Comparison of ENCODE assay signal across 13 cellular contexts in genomic region chr6:24926192-24926591, GRCh38. TPM values are rescaled to one million over a fixed set of nuclear protein-coding genes. Genes with fewer than 3 reads are reported as not detected.
A peak's percentile ranks its signal among the peaks of the same experiment; 100 is the strongest.
DNase-seq lines count a peak whose midpoint lies in the region; ATAC-seq and TF ChIP-seq lines count a peak whose summit lies in the region.
"Had no signal": no experiment of that assay in that cellular context is flagged by ENCODE, and none has a peak within 500 bp of the region (broad histone marks: within the 10 kb centered on the region; RNA-seq: fewer than 3 reads in every experiment).

No MANE protein-coding gene starts in this region.

- DNase-seq in COLO668 (lab: John Stamatoyannopoulos, UW; ENCODE audit: unreplicated experiment) (peak; percentile 5), PC-9 (peak in 1 of 2 experiments; percentile 69), esophagus muscularis mucosa (ENCODE audit: extremely low spot score) (peak; percentile 57), aorta (no peak), lower leg skin (ENCODE audit: low spot score in 2 of 2) (no peak), hippocampal formation (lab: John Stamatoyannopoulos, UW) (no peak), cortex of kidney (lab: John Stamatoyannopoulos, UW) (no peak)
- DNase-seq: activated gamma-delta T cell; MG63; NCI-H526 treated with DMSO at 0.1 percent for 48 hours; Right ventricle myocardium superior; stimulated activated CD4-positive, alpha-beta T cell treated with anti-CD3 and anti-CD28 coated beads, Interleukin-4, amount 100 ng/mL, for 4 hours had no signal

- no peaks in the 10 kb centered on the region for H4K20me1 ChIP-seq in BLaER1
- no peaks in the 10 kb centered on the region for H4K20me1 ChIP-seq in PC-9 (ENCODE audit: insufficient read depth)

- TF ChIP-seq EP300 in esophagus muscularis mucosa (IDR thresholded peaks at IDR 0.05) = no peak

- H3K36me3 ChIP-seq in BLaER1 (no peaks in the 10 kb centered on the region), PC-9 (ENCODE audit: low read depth) (no peaks in the 10 kb centered on the region), esophagus muscularis mucosa (no peaks in the 10 kb centered on the region), aorta (ENCODE audit: control insufficient read depth in 1 of 2, insufficient read depth in 2 of 2, low read length in 1 of 2) (no peaks in the 10 kb centered on the region)
- H3K36me3 ChIP-seq: MG63 had no signal

- TF ChIP-seq CTCF in PC-9 (conservative IDR thresholded peaks at IDR 0.05) = no peak
- TF ChIP-seq CTCF in esophagus muscularis mucosa (IDR thresholded peaks at IDR 0.05) = no peak
- no peak for TF ChIP-seq CTCF in lower leg skin (IDR thresholded peaks at IDR 0.05)

- H2AFZ ChIP-seq in PC-9 = no peak overlapping the region

- H3K4me1 ChIP-seq in BLaER1 (peaks cover 56% of the 10 kb centered on the region), PC-9 (replicated peaks; ENCODE audit: insufficient read depth) (peaks cover 45% of the 10 kb centered on the region), esophagus muscularis mucosa (peaks cover 16 to 27% (median 22%) of the 10 kb centered on the region in 4 donors), aorta (ENCODE audit: control insufficient read depth in 1 of 2, insufficient read depth in 2 of 2, low read length in 2 of 2) (peaks cover 0 to 4% of the 10 kb centered on the region in 2 donors)

- H3K4me2 ChIP-seq in BLaER1 = peak overlapping the region; percentile 29
- peak overlapping the region; percentile 48 for H3K4me2 ChIP-seq in PC-9

- no peak for ATAC-seq in aorta (ENCODE audit: low FRiP score)

- WGBS in esophagus muscularis mucosa = 82% methylated on average over 3 of the region's 3 CpGs
- WGBS in aorta, 2 donors = 81 to 82% methylated on average over 3 of the region's 3 CpGs
- 69 to 70% methylated on average over 3 of the region's 3 CpGs for WGBS in lower leg skin, 2 donors

- intact Hi-C loops in PC-9 (cut with micrococcal nuclease; ENCODE audit: unreplicated experiment) (no loop called here), esophagus muscularis mucosa (cut with DNase I) (no loop called here), aorta (cut with DNase I) (no loop called here), lower leg skin (cut with DNase I; ENCODE audit: low total_unique reads) (no loop called here)

- no peaks in the 10 kb centered on the region for H3K9me3 ChIP-seq in BLaER1
- no peaks in the 10 kb centered on the region for H3K9me3 ChIP-seq in PC-9 (ENCODE audit: insufficient read depth, low read depth)
- no peaks in the 10 kb centered on the region for H3K9me3 ChIP-seq in esophagus muscularis mucosa
- no peaks in the 10 kb centered on the region for H3K9me3 ChIP-seq in aorta (ENCODE audit: control insufficient read depth, low read length)
- H3K9me3 ChIP-seq: MG63 had no signal

- H3K4me3 ChIP-seq in BLaER1 = no peak overlapping the region
- 0 out of 2 replicates have a peak overlapping the region, but pooled peaks have one; percentile 0 for H3K4me3 ChIP-seq in PC-9
- no peak overlapping the region for H3K4me3 ChIP-seq in esophagus muscularis mucosa
- no peak overlapping the region for H3K4me3 ChIP-seq in aorta (ENCODE audit: low read length in 2 of 2)
- no peak overlapping the region for H3K4me3 ChIP-seq in lower leg skin (ENCODE audit: low read depth, poor library complexity, severe bottlenecking)
- H3K4me3 ChIP-seq: MG63 had no signal

- H3K27ac ChIP-seq in BLaER1 (no peak overlapping the region), PC-9 (no peak overlapping the region), esophagus muscularis mucosa (replicated peaks in 1 of 4) (no peak overlapping the region), aorta (ENCODE audit: low read depth in 1 of 2, low read length in 2 of 2) (no peak overlapping the region)

- no peak for TF ChIP-seq POLR2A in esophagus muscularis mucosa (IDR thresholded peaks at IDR 0.05; ENCODE audit: low read depth)
- TF ChIP-seq POLR2A in lower leg skin (IDR thresholded peaks at IDR 0.05) = no peak

- peaks cover 12% of the 10 kb centered on the region for H3F3A ChIP-seq in PC-9 (ENCODE audit: insufficient read depth, low read depth)

- H3K27me3 ChIP-seq in BLaER1 = no peaks in the 10 kb centered on the region
- H3K27me3 ChIP-seq in PC-9 (ENCODE audit: insufficient read depth, low read depth) = no peaks in the 10 kb centered on the region
- no peaks in the 10 kb centered on the region for H3K27me3 ChIP-seq in esophagus muscularis mucosa
- no peaks in the 10 kb centered on the region for H3K27me3 ChIP-seq in aorta (ENCODE audit: control insufficient read depth in 1 of 2, insufficient read depth in 2 of 2, low read length in 1 of 2)
- H3K27me3 ChIP-seq: MG63 had no signal

- H3K9me2 ChIP-seq in PC-9 (ENCODE audit: insufficient read depth) = no peaks in the 10 kb centered on the region

- POLR2A ChIA-PET in PC-9 (lab: Charles Lee; ENCODE audit: unreplicated experiment) = no interaction called here

- H3K79me2 ChIP-seq in PC-9 (ENCODE audit: low read depth) = no peaks in the 10 kb centered on the region

- CTCF ChIA-PET in PC-9 (lab: Charles Lee) = interaction anchor here (1.1 kb wide), 1 partner anchor 8 kb away, joined by 5 read pairs; no protein-coding TSS in a partner anchor

- H3K9ac ChIP-seq in BLaER1 = no peak overlapping the region

- BruUV-seq in PC-9 (replicated peaks; lab: Mats Ljungman, UMichigan) = no TSS peak

RNA-seq across cellular contexts. Expression of gene RIPOR2, which starts 9.6 kb away (rescaled TPM):
- total RNA-seq in PC-9 (2021) (0.63 and 0.94 TPM in 2 replicates), esophagus muscularis mucosa (10 to 100 TPM in 1 of 4 donors, 1 to 10 TPM in 3; 2.6 to 14.4 (median 5.1) TPM), aorta (10 to 100 TPM in 1 of 2 donors, 1 to 10 TPM in 1; 9.7 to 16.1 TPM), lower leg skin (10 to 100 TPM in 2 of 4 donors, 1 to 10 TPM in 2; 5.2 to 21.3 (median 8.6) TPM)
- 1 to 10 TPM; 1.1 to 2.5 TPM for polyA plus RNA-seq in aorta

Comparison
In these comparisons a context has a peak if more than half of its experiments do, and no peak if none do; other contexts are left out.
1. DNase-seq: peak in COLO668 (single experiment) and esophagus muscularis mucosa (single experiment); none in aorta (0 of 2), lower leg skin (0 of 2), hippocampal formation (0 of 2) and cortex of kidney (single experiment).